ENCODE assay signal across 19 cellular contexts in genomic region chr4:3470244-3471097, GRCh38. TPM values are rescaled to one million over a fixed set of nuclear protein-coding genes. Genes with fewer than 3 reads are reported as not detected.
A peak's percentile ranks its signal among the peaks of the same experiment; 100 is the strongest.
DNase-seq lines count a peak whose midpoint lies in the region; ATAC-seq and TF ChIP-seq lines count a peak whose summit lies in the region.
"Had no signal": no experiment of that assay in that cellular context is flagged by ENCODE, and none has a peak within 500 bp of the region (broad histone marks: within the 10 kb centered on the region; RNA-seq: fewer than 3 reads in every experiment).

No MANE protein-coding gene starts in this region.

- H3K27ac ChIP-seq in fibroblast of lung (ENCODE audit: insufficient read depth, low read length): no peak overlapping the region
- H3K27ac ChIP-seq: cardiac muscle cell, SJCRH30 had no signal

- H3K9ac ChIP-seq in fibroblast of lung (ENCODE audit: insufficient read depth, low read length): no peak overlapping the region

- H3K36me3 ChIP-seq in H7 (replicated peaks; ENCODE audit: control insufficient read depth, insufficient read depth, low read length) (no peaks in the 10 kb centered on the region), fibroblast of lung (ENCODE audit: control insufficient read depth, insufficient read depth, low read length) (no peaks in the 10 kb centered on the region), mucosa of descending colon (ENCODE audit: low read depth) (no peaks in the 10 kb centered on the region)
- H3K36me3 ChIP-seq: cardiac muscle cell, SJCRH30 had no signal

- no peaks in the 10 kb centered on the region for H4K20me1 ChIP-seq in fibroblast of lung (ENCODE audit: control insufficient read depth, extremely low read depth, insufficient read depth, low read length)

- no peak overlapping the region for H3K27ac Mint-ChIP-seq in WTC11
- H3K27ac Mint-ChIP-seq: T-helper 2 cell treated with Interferon-gamma antibody and Interleukin-4, amounts not matched to agents 5 μg/mL and 100 μg/mL, for 36 hours had no signal

- H3K9me3 Mint-ChIP-seq in WTC11: no peaks in the 10 kb centered on the region
- H3K9me3 Mint-ChIP-seq: T-helper 2 cell treated with Interferon-gamma antibody and Interleukin-4, amounts not matched to agents 5 μg/mL and 100 μg/mL, for 36 hours had no signal

- no peaks in the 10 kb centered on the region for H3K36me3 Mint-ChIP-seq in WTC11

- peak; percentile 39 for DNase-seq in H7
- peak; percentile 9 for DNase-seq in NCI-H2196 treated with DMSO at 0.1 percent for 48 hours (lab: John Stamatoyannopoulos, UW; ENCODE audit: unreplicated experiment)
- peak; percentile 43 to 79 for DNase-seq in fibroblast of lung (ENCODE audit: low read depth in 2 of 2)
- peak; percentile 34 to 69 (median 46) for DNase-seq in mucosa of descending colon
- DNase-seq in WTC11 (ENCODE audit: low spot score): no peak
- no peak for DNase-seq in midbrain (lab: John Stamatoyannopoulos, UW)
- DNase-seq: activated CD8-positive, alpha-beta memory T cell treated with anti-CD3 and anti-CD28 coated beads, Interleukin-2, amount 50 U/mL, for 48 hours; activated naive CD4-positive, alpha-beta T cell treated with anti-CD3 and anti-CD28 coated beads, Interleukin-2, amount 50 U/mL, for 16 hours; effector CD8-positive, alpha-beta T cell; foreskin melanocyte; mesendoderm; NCI-H2171; stimulated activated CD4-positive, alpha-beta T cell treated with anti-CD3 and anti-CD28 coated beads, Interleukin-2, amount 100 ng/mL, for 48 hours had no signal

- H3K4me1 Mint-ChIP-seq in WTC11: peaks cover 5% of the 10 kb centered on the region; the same call in 1 of the 2 replicates

- POLR2A ChIA-PET in WTC11 (lab: Charles Lee): no interaction called here

- H2AFZ ChIP-seq in fibroblast of lung (ENCODE audit: low read length): no peak overlapping the region

- H3K79me2 ChIP-seq in fibroblast of lung (ENCODE audit: control insufficient read depth, insufficient read depth, low read length): no peaks in the 10 kb centered on the region

- no peak for TF ChIP-seq CTCF in fibroblast of lung (conservative IDR thresholded peaks at IDR 0.05 in 1 of 2, IDR thresholded peaks at IDR 0.05 in 1 of 2; ENCODE audit: low read depth in 1 of 2, low read length in 2 of 2)
- no peak for TF ChIP-seq CTCF in mucosa of descending colon (IDR thresholded peaks at IDR 0.05)
- no peak for TF ChIP-seq CTCF in WTC11 (IDR thresholded peaks at IDR 0.05)

- intact Hi-C loops in mucosa of descending colon (cut with DNase I, micrococcal nuclease): no loop called here

- no peaks in the 10 kb centered on the region for H3K4me1 ChIP-seq in fibroblast of lung (ENCODE audit: control insufficient read depth, extremely low read depth, insufficient read depth, low read length)
- H3K4me1 ChIP-seq in mucosa of descending colon (ENCODE audit: low read depth): peaks cover 8% of the 10 kb centered on the region

- no peak overlapping the region for H3K4me3 Mint-ChIP-seq in WTC11
- H3K4me3 Mint-ChIP-seq: T-helper 2 cell treated with Interferon-gamma antibody and Interleukin-4, amounts not matched to agents 5 μg/mL and 100 μg/mL, for 36 hours had no signal

- H3K4me2 ChIP-seq in fibroblast of lung (ENCODE audit: extremely low read depth, insufficient read depth, low read length): no peak overlapping the region

- ATAC-seq in mucosa of descending colon: peak; percentile 43
- ATAC-seq in GM19023 (IDR thresholded peaks at IDR 0.05; ENCODE audit: unreplicated experiment): no peak
- ATAC-seq in WTC11: no peak
- no peak for ATAC-seq in HG02981 (IDR thresholded peaks at IDR 0.05; ENCODE audit: unreplicated experiment)
- ATAC-seq: sciatic nerve had no signal

- H3K27me3 ChIP-seq in H7 (ENCODE audit: control insufficient read depth, insufficient read depth, low read length): no peaks in the 10 kb centered on the region; the same call in 1 of the 2 replicates
- peaks cover 4% of the 10 kb centered on the region for H3K27me3 ChIP-seq in fibroblast of lung (ENCODE audit: control insufficient read depth, insufficient read depth, low read length)
- H3K27me3 ChIP-seq: cardiac muscle cell, SJCRH30 had no signal

- H3K9me3 ChIP-seq in fibroblast of lung (ENCODE audit: control insufficient read depth, insufficient read depth, low read depth, low read length): peaks cover 4% of the 10 kb centered on the region
- H3K9me3 ChIP-seq in mucosa of descending colon: no peaks in the 10 kb centered on the region
- H3K9me3 ChIP-seq: SJCRH30 had no signal

- H3K27me3 Mint-ChIP-seq in WTC11 (ENCODE audit: low read depth): peaks cover 39% of the 10 kb centered on the region

- H3K4me3 ChIP-seq in H7 (ENCODE audit: insufficient read depth, low read depth, low read length) (no peak overlapping the region), fibroblast of lung (replicated peaks in 1 of 4; ENCODE audit: control extremely low read depth in 1 of 4, insufficient read depth in 1 of 4, low read depth in 3 of 4, low read length in 4 of 4) (no peak overlapping the region), mucosa of descending colon (no peak overlapping the region)
- H3K4me3 ChIP-seq: cardiac muscle cell, SJCRH30 had no signal

- CTCF ChIA-PET in WTC11 (lab: Charles Lee): interaction anchor here (0.7 to 3.7 kb wide), 3 partner anchors 10 to 152 kb away, joined by 5 to 48 read pairs (median 6); no protein-coding TSS in a partner anchor

TF ChIP-seq in WTC11, 78 proteins besides CTCF, POLR2A, EP300 and RAD21:
- TF ChIP-seq ELF4 (CRISPR knock-in tag; IDR thresholded peaks at IDR 0.05; ENCODE audit: low read depth): no peak
- no peak for TF ChIP-seq EMX1 (CRISPR knock-in tag; IDR thresholded peaks at IDR 0.05)
- TF ChIP-seq FOXP1 (CRISPR knock-in tag; IDR thresholded peaks at IDR 0.05; ENCODE audit: borderline replicate concordance): no peak
- no peak for TF ChIP-seq GABPB1 (CRISPR knock-in tag; IDR thresholded peaks at IDR 0.05)
- no peak for TF ChIP-seq GRHL2 (CRISPR knock-in tag; IDR thresholded peaks at IDR 0.05; ENCODE audit: insufficient replicate concordance, severe bottlenecking)
- no peak for TF ChIP-seq ZNF416 (CRISPR knock-in tag; IDR thresholded peaks at IDR 0.05)
- TF ChIP-seq, protein P1, sequence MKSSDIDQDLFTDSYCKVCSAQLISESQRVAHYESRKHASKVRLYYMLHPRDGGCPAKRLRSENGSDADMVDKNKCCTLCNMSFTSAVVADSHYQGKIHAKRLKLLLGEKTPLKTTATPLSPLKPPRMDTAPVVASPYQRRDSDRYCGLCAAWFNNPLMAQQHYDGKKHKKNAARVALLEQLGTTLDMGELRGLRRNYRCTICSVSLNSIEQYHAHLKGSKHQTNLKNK (CRISPR knock-in tag; IDR thresholded peaks at IDR 0.05): no peak
- no peak for TF ChIP-seq GTF2I (CRISPR knock-in tag; conservative IDR thresholded peaks at IDR 0.05)

RNA-seq across cellular contexts. Expression of gene DOK7, which starts 7.4 kb away (rescaled TPM):
- 0.22 and 0.73 TPM in 2 replicates for total RNA-seq in H7 (2014; rRNA removed; shearing (Covaris generic))
- total RNA-seq in fibroblast of lung (under 0.01 and 0.17 TPM in 2 replicates), mucosa of descending colon (under 1 TPM; 0.28 to 0.61 (median 0.39) TPM), WTC11 (2021) (0.22 to 0.46 TPM (median 0.44 TPM) in 3 replicates)
- not detected in 2 replicates for polyA plus RNA-seq in fibroblast of lung
- not detected in 2 replicates for polyA plus RNA-seq in fibroblast of lung (2012)
- polyA minus RNA-seq in fibroblast of lung (ENCODE audit: low replicate concordance): not detected in 2 replicates
- total RNA-seq: sciatic nerve had no signal

RNA-seq across cellular contexts. Expression of gene HGFAC, which starts 28.7 kb away (rescaled TPM):
- total RNA-seq in H7 (2014; rRNA removed; shearing (Covaris generic)): 0.03 and 1.1 TPM in 2 replicates
- total RNA-seq in fibroblast of lung (under 0.01 and 0.33 TPM in 2 replicates), mucosa of descending colon (under 1 TPM in 1 of 3 donors, not detected in 2; 0.95 TPM), WTC11 (2021) (0.20 to 0.76 TPM (median 0.48 TPM) in 3 replicates)
- polyA plus RNA-seq in fibroblast of lung: not detected in 2 replicates
- not detected in 2 replicates for polyA plus RNA-seq in fibroblast of lung (2012)
- polyA minus RNA-seq in fibroblast of lung (ENCODE audit: low replicate concordance): not detected in 2 replicates
- total RNA-seq: sciatic nerve had no signal

Comparison
In these comparisons a context has a peak if more than half of its experiments do, and no peak if none do; other contexts are left out.
1. DNase-seq: peak in H7 (single experiment), NCI-H2196 treated with DMSO at 0.1 percent for 48 hours (single experiment), fibroblast of lung (2 of 2) and mucosa of descending colon (3 of 3); none in WTC11 (single experiment) and midbrain (single experiment).